34 cellular contexts compared by ENCODE assay signal in genomic region chr2:29837925-29838324, GRCh38.
"Had no signal": no experiment of that assay in that cellular context is flagged by ENCODE, and none has a peak within 500 bp of the region (broad histone marks: within the 10 kb centered on the region; RNA-seq: fewer than 3 reads in every experiment).

No MANE protein-coding gene starts in this region.

- H3K4me2 ChIP-seq: KMS-11 had no signal

- H3K9me3 ChIP-seq: MG63 had no signal

- H3K27me3 ChIP-seq: MG63 had no signal

- H3K4me3 ChIP-seq: MG63 had no signal

- DNase-seq: Karpas-422, Kasumi-1, MG63, MM.1S, MV-4-11, NCI-H1048, NCI-H1092, NCI-H1092 treated with DMSO at 0.1 percent for 48 hours, NCI-H1105, NCI-H1105 treated with DMSO at 0.1 percent for 48 hours, NCI-H1417, NCI-H1417 treated with DMSO at 0.1 percent for 48 hours, NCI-H1436, NCI-H1436 treated with DMSO at 0.1 percent for 48 hours, NCI-H146, NCI-H1694, NCI-H1694 treated with DMSO at 0.1 percent for 48 hours, NCI-H187, NCI-H187 treated with DMSO at 0.1 percent for 48 hours, NCI-H1930, NCI-H2029, NCI-H2029 treated with DMSO at 0.1 percent for 48 hours, NCI-H2081, NCI-H2081 treated with DMSO at 0.1 percent for 48 hours, NCI-H2107, NCI-H2171, NCI-H2171 treated with DMSO at 0.1 percent for 48 hours, NCI-H2227 treated with DMSO at 0.1 percent for 48 hours, NCI-H226, NCI-H345, NCI-H446, NCI-H446 treated with DMSO at 0.1 percent for 48 hours, NCI-H510A had no signal

- H3K9ac ChIP-seq: KMS-11 had no signal

- H3K27ac ChIP-seq: KMS-11 had no signal

- H3K36me3 ChIP-seq: MG63 had no signal
